Comparison of ENCODE assay signal across 16 cellular contexts in the genomic region with DNA sequence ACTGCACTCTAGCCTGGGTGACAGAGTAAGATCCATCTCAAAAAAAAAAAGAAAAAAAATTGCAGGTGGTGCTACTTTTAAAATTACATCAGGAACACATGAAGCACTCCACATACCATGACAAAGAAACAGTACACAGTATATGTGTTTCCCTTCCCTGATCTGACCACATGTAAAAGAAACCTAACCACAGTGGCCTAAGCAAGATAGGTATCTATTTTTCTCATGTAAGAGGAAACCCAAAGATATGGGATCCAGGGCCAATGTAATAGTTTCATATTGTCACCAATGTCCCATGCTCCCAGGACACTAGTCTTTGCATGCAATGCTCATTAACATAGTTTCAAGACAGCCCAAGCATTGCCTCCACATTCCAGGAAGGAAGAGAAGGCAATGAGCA.
A peak's percentile ranks its signal among the peaks of the same experiment; 100 is the strongest.
DNase-seq lines count a peak whose midpoint lies in the region; ATAC-seq and TF ChIP-seq lines count a peak whose summit lies in the region.
"Had no signal": no experiment of that assay in that cellular context is flagged by ENCODE, and none has a peak within 500 bp of the region (broad histone marks: within the 10 kb centered on the region; RNA-seq: fewer than 3 reads in every experiment).

No MANE protein-coding gene starts in this region.

- no peaks in the 10 kb centered on the region for H3K79me2 ChIP-seq in OCI-LY7 (ENCODE audit: insufficient read depth, low read depth, low read length)

- H2AFZ ChIP-seq in OCI-LY7 (ENCODE audit: low read length) (no peak overlapping the region), mesenchymal stem cell (ENCODE audit: low read depth, low read length) (no peak overlapping the region)

- H2BK12ac ChIP-seq in mesenchymal stem cell (ENCODE audit: low read length in 2 of 2): no peak overlapping the region

- H3K4me1 Mint-ChIP-seq in activated CD4-positive, alpha-beta T cell treated with anti-CD3 and anti-CD28 coated beads for 36 hours: peaks cover 17% of the 10 kb centered on the region

- CTCF ChIA-PET in activated CD4-positive, alpha-beta T cell treated with anti-CD3 and anti-CD28 coated beads for 36 hours (lab: Charles Lee): no interaction called here
- CTCF ChIA-PET in OCI-LY7 (lab: Charles Lee; ENCODE audit: unreplicated experiment): no interaction called here

- H3K4me1 ChIP-seq in OCI-LY7 (ENCODE audit: insufficient read depth, low read length, poor library complexity, severe bottlenecking) (peaks cover 25% of the 10 kb centered on the region), mesenchymal stem cell (ENCODE audit: control insufficient read depth, insufficient read depth, low read depth, low read length) (no peaks in the 10 kb centered on the region)

- H3K27ac Mint-ChIP-seq in activated CD4-positive, alpha-beta T cell treated with anti-CD3 and anti-CD28 coated beads for 36 hours: no peak overlapping the region
- H3K27ac Mint-ChIP-seq: activated CD4-positive, alpha-beta memory T cell treated with anti-CD3 and anti-CD28 coated beads for 36 hours had no signal

- peaks cover 7% of the 10 kb centered on the region; the same call in 1 of the 2 replicates for H3K36me3 ChIP-seq in OCI-LY7 (ENCODE audit: insufficient read depth, low read length)
- H3K36me3 ChIP-seq in mesenchymal stem cell (ENCODE audit: control insufficient read depth in 1 of 2, insufficient read depth in 2 of 2, low read depth in 1 of 2, low read length in 2 of 2): peaks cover 0 to 22% of the 10 kb centered on the region in 2 experiments

- H4K91ac ChIP-seq in mesenchymal stem cell (ENCODE audit: low read length): no peak overlapping the region

- no peak overlapping the region for H2AK5ac ChIP-seq in mesenchymal stem cell (ENCODE audit: low read length, severe bottlenecking)

- no peak overlapping the region for H3K4me3 Mint-ChIP-seq in activated CD4-positive, alpha-beta T cell treated with anti-CD3 and anti-CD28 coated beads for 36 hours
- H3K4me3 Mint-ChIP-seq: activated CD4-positive, alpha-beta memory T cell treated with anti-CD3 and anti-CD28 coated beads for 36 hours; CD4-positive, alpha-beta memory T cell had no signal

- no peak overlapping the region for H2BK5ac ChIP-seq in mesenchymal stem cell (ENCODE audit: low read depth, low read length, poor library complexity, severe bottlenecking)

- H3K4me3 ChIP-seq in OCI-LY7 (ENCODE audit: low read depth, low read length, poor library complexity, severe bottlenecking): no peak overlapping the region
- H3K4me3 ChIP-seq in mesenchymal stem cell (ENCODE audit: insufficient read depth in 1 of 2, low read depth in 1 of 2, low read length in 2 of 2): no peak overlapping the region
- H3K4me3 ChIP-seq: mucosa of descending colon, skin epidermis had no signal

- H2BK120ac ChIP-seq in mesenchymal stem cell (ENCODE audit: low read depth, low read length): no peak overlapping the region

- ATAC-seq in activated CD4-positive, alpha-beta T cell treated with anti-CD3 and anti-CD28 coated beads for 36 hours: peak; percentile 12
- peak; percentile 67 for ATAC-seq in HG02852 (IDR thresholded peaks at IDR 0.05; ENCODE audit: unreplicated experiment)

- no peak overlapping the region for H3K18ac ChIP-seq in mesenchymal stem cell (ENCODE audit: low read depth in 1 of 2, low read length in 2 of 2)

- intact Hi-C loops in activated CD4-positive, alpha-beta T cell treated with anti-CD3 and anti-CD28 coated beads for 36 hours (cut with DNase I, micrococcal nuclease): no loop called here
- intact Hi-C loops in OCI-LY7 (cut with micrococcal nuclease; ENCODE audit: unreplicated experiment): no loop called here

- no peak for TF ChIP-seq CTCF in OCI-LY7 (conservative IDR thresholded peaks at IDR 0.05; ENCODE audit: low read length)

- H3K36me3 Mint-ChIP-seq in activated CD4-positive, alpha-beta T cell treated with anti-CD3 and anti-CD28 coated beads for 36 hours (ENCODE audit: low read depth): peaks cover 18% of the 10 kb centered on the region

- no peak for DNase-seq in activated CD4-positive, alpha-beta T cell treated with anti-CD3 and anti-CD28 coated beads for 36 hours
- no peak for DNase-seq in activated CD4-positive, alpha-beta T cell treated with anti-CD3 and anti-CD28 coated beads, Interleukin-2, amount 50 U/mL, for 1 hour
- DNase-seq in OCI-LY7 (ENCODE audit: low spot score) (peak; percentile 1), mesenchymal stem cell (peak; percentile 6), medulla oblongata (ENCODE audit: extremely low spot score) (no peak), occipital lobe (lab: John Stamatoyannopoulos, UW) (no peak), NCI-H187 (lab: John Stamatoyannopoulos, UW) (no peak)
- DNase-seq: activated CD4-positive, alpha-beta memory T cell treated with anti-CD3 and anti-CD28 coated beads for 36 hours; activated gamma-delta T cell treated with Interleukin-2 at 50 U/mL for 16 hours; Karpas-422; mucosa of descending colon; NCI-H1930; NCI-H774 had no signal

- H3K9me3 ChIP-seq in OCI-LY7 (ENCODE audit: low read length) (no peaks in the 10 kb centered on the region), mesenchymal stem cell (ENCODE audit: control insufficient read depth, low read length) (no peaks in the 10 kb centered on the region)
- H3K9me3 ChIP-seq: mucosa of descending colon had no signal

- H4K8ac ChIP-seq in mesenchymal stem cell (ENCODE audit: low read length): no peak overlapping the region

- H3K79me1 ChIP-seq in mesenchymal stem cell (replicated peaks; ENCODE audit: low read length, poor library complexity, severe bottlenecking): peaks cover 8% of the 10 kb centered on the region

- no peak overlapping the region for H3K4ac ChIP-seq in mesenchymal stem cell (ENCODE audit: low read depth in 1 of 2, low read length in 2 of 2)

- no peak overlapping the region for H2BK15ac ChIP-seq in mesenchymal stem cell (ENCODE audit: low read depth, poor library complexity, severe bottlenecking)

- H3K9me3 Mint-ChIP-seq in activated CD4-positive, alpha-beta T cell treated with anti-CD3 and anti-CD28 coated beads for 36 hours (ENCODE audit: low read depth): no peaks in the 10 kb centered on the region
- H3K9me3 Mint-ChIP-seq: activated CD4-positive, alpha-beta memory T cell treated with anti-CD3 and anti-CD28 coated beads for 36 hours; CD4-positive, alpha-beta memory T cell had no signal

- H3K27me3 ChIP-seq in mesenchymal stem cell (ENCODE audit: control insufficient read depth in 1 of 2, insufficient read depth in 1 of 2, low read length in 2 of 2): no peaks in the 10 kb centered on the region

- BruUV-seq in OCI-LY7 (replicated peaks; lab: Mats Ljungman, UMichigan): no TSS peak

- POLR2A ChIA-PET in activated CD4-positive, alpha-beta T cell treated with anti-CD3 and anti-CD28 coated beads for 36 hours (lab: Charles Lee): no interaction called here
- POLR2A ChIA-PET in OCI-LY7 (lab: Charles Lee): interaction anchor here (0.7 kb wide), 1 partner anchor 84 kb away, joined by 3 read pairs; no protein-coding TSS in a partner anchor

- no peak overlapping the region for H3K14ac ChIP-seq in mesenchymal stem cell (ENCODE audit: low read length in 2 of 2)

- H3K9me2 ChIP-seq in OCI-LY7 (ENCODE audit: insufficient read depth, low read length): no peaks in the 10 kb centered on the region

- no peaks in the 10 kb centered on the region for H4K20me1 ChIP-seq in OCI-LY7 (ENCODE audit: insufficient read depth, low read length)

- H3K9ac ChIP-seq in mesenchymal stem cell (ENCODE audit: low read length): no peak overlapping the region

- no peaks in the 10 kb centered on the region for H3K27me3 Mint-ChIP-seq in activated CD4-positive, alpha-beta T cell treated with anti-CD3 and anti-CD28 coated beads for 36 hours
- H3K27me3 Mint-ChIP-seq: activated CD4-positive, alpha-beta memory T cell treated with anti-CD3 and anti-CD28 coated beads for 36 hours; CD4-positive, alpha-beta memory T cell had no signal

- no peak overlapping the region for H3K4me2 ChIP-seq in OCI-LY7 (ENCODE audit: low read length)
- H3K4me2 ChIP-seq in mesenchymal stem cell (ENCODE audit: low read length, poor library complexity, severe bottlenecking): no peak overlapping the region

- H3K23ac ChIP-seq in mesenchymal stem cell (ENCODE audit: low read length in 2 of 2): no peak overlapping the region

- H3K27ac ChIP-seq in OCI-LY7 (ENCODE audit: low read depth, low read length, poor library complexity, severe bottlenecking) (no peak overlapping the region), mesenchymal stem cell (ENCODE audit: low read length, poor library complexity, severe bottlenecking) (no peak overlapping the region)
- H3K27ac ChIP-seq: skin epidermis had no signal

Comparison
In these comparisons a context has a peak if more than half of its experiments do, and no peak if none do; other contexts are left out.
1. DNase-seq: peak in OCI-LY7 (single experiment) and mesenchymal stem cell (single experiment); none in activated CD4-positive, alpha-beta T cell treated with anti-CD3 and anti-CD28 coated beads for 36 hours (single experiment), activated CD4-positive, alpha-beta T cell treated with anti-CD3 and anti-CD28 coated beads, Interleukin-2, amount 50 U/mL, for 1 hour (single experiment), medulla oblongata (single experiment), occipital lobe (single experiment) and NCI-H187 (0 of 2).